Comparison of ENCODE assay signal across 8 cellular contexts in genomic region chr14:56120091-56120632, GRCh38. TPM values are rescaled to one million over a fixed set of nuclear protein-coding genes. Genes with fewer than 3 reads are reported as not detected.
DNase-seq lines count a peak whose midpoint lies in the region; ATAC-seq and TF ChIP-seq lines count a peak whose summit lies in the region.

No MANE protein-coding gene starts in this region.

- BruUV-seq in A673 (replicated peaks; lab: Mats Ljungman, UMichigan): no TSS peak

- H3K9me3 ChIP-seq in A673 (ENCODE audit: low read depth, low read length, poor library complexity, severe bottlenecking): no peaks in the 10 kb centered on the region
- no peaks in the 10 kb centered on the region for H3K9me3 ChIP-seq in WERI-Rb-1 (ENCODE audit: severe bottlenecking)
- no peaks in the 10 kb centered on the region for H3K9me3 ChIP-seq in right cardiac atrium (ENCODE audit: control insufficient read depth, low read length)
- H3K9me3 ChIP-seq in sigmoid colon: no peaks in the 10 kb centered on the region

- peak; percentile 48 for DNase-seq in A673 (ENCODE audit: low spot score)
- DNase-seq in GM03348 (ENCODE audit: low spot score): peak; percentile 33
- DNase-seq in WERI-Rb-1: peak; percentile 29
- peak in 1 of 3 donors; percentile 57 for DNase-seq in right cardiac atrium
- peak; percentile 59 for DNase-seq in sigmoid colon
- DNase-seq in activated gamma-delta T cell treated with Interleukin-2 at 50 U/mL for 16 hours: no peak

- intact Hi-C loops in A673 (cut with micrococcal nuclease; ENCODE audit: unreplicated experiment) (no loop called here), right cardiac atrium (cut with DNase I) (no loop called here), sigmoid colon (cut with DNase I) (loop anchor here (2.0 kb wide), 1 partner anchor 187 kb away; no protein-coding TSS in a partner anchor)

- H3K4me3 ChIP-seq in A673 (ENCODE audit: low read depth, low read length, poor library complexity, severe bottlenecking) (peak overlapping the region; percentile 86), WERI-Rb-1 (ENCODE audit: low read depth, low read length) (peak overlapping the region; percentile 70), right cardiac atrium (ENCODE audit: low read length) (peak overlapping the region; percentile 97), sigmoid colon (peak overlapping the region; percentile 71 to 97 (median 78))

- H3K27me3 ChIP-seq in A673 (replicated peaks; ENCODE audit: insufficient read depth, low read depth, low read length, poor library complexity) (peaks cover 27% of the 10 kb centered on the region), WERI-Rb-1 (ENCODE audit: insufficient read depth, low read depth, severe bottlenecking) (peaks cover 3% of the 10 kb centered on the region), right cardiac atrium (ENCODE audit: control insufficient read depth, insufficient read depth) (no peaks in the 10 kb centered on the region), sigmoid colon (no peaks in the 10 kb centered on the region)

- peaks cover 12% of the 10 kb centered on the region for H3K4me1 ChIP-seq in A673 (ENCODE audit: insufficient read depth, low read length, poor library complexity, severe bottlenecking)
- H3K4me1 ChIP-seq in right cardiac atrium (ENCODE audit: control insufficient read depth, insufficient read depth, low read length): peaks cover 2% of the 10 kb centered on the region
- peaks cover 0 to 57% (median 45%) of the 10 kb centered on the region in 4 donors for H3K4me1 ChIP-seq in sigmoid colon

- TF ChIP-seq EP300 in sigmoid colon (IDR thresholded peaks at IDR 0.05): no peak

- POLR2A ChIA-PET in A673 (lab: Charles Lee; ENCODE audit: low non-redundant PET): no interaction called here

- TF ChIP-seq CTCF in A673 (conservative IDR thresholded peaks at IDR 0.05; ENCODE audit: low read depth, low read length) (no peak), WERI-Rb-1 (IDR thresholded peaks at IDR 0.05; ENCODE audit: low read depth, low read length) (no peak), sigmoid colon (IDR thresholded peaks at IDR 0.05) (peak in 1 of 4 experiments; percentile 38)

- no peaks in the 10 kb centered on the region for H3K36me3 ChIP-seq in A673 (ENCODE audit: insufficient read depth, low read length, poor library complexity, severe bottlenecking)
- no peaks in the 10 kb centered on the region for H3K36me3 ChIP-seq in WERI-Rb-1
- H3K36me3 ChIP-seq in sigmoid colon: no peaks in the 10 kb centered on the region

- peak; percentile 8 to 20 for ATAC-seq in right cardiac atrium
- ATAC-seq in GM18517 (IDR thresholded peaks at IDR 0.05; ENCODE audit: unreplicated experiment): no peak
- no peak for ATAC-seq in esophagus mucosa

- H3K27ac ChIP-seq in A673 (ENCODE audit: low read depth, low read length, poor library complexity, severe bottlenecking): no peak overlapping the region
- H3K27ac ChIP-seq in WERI-Rb-1: no peak overlapping the region
- no peak overlapping the region for H3K27ac ChIP-seq in right cardiac atrium (ENCODE audit: low read length)
- H3K27ac ChIP-seq in sigmoid colon: peak overlapping the region; percentile 82 to 97 (median 92)

- no peak for TF ChIP-seq POLR2A in sigmoid colon (IDR thresholded peaks at IDR 0.05)

- WGBS in right cardiac atrium: 20% methylated on average over 13 of the region's 13 CpGs
- WGBS in sigmoid colon, 2 donors: 4 to 8% methylated on average over 13 of the region's 13 CpGs

- CTCF ChIA-PET in A673 (lab: Charles Lee): interaction anchor here (0.6 kb wide), 1 partner anchor 539 kb away, joined by 11 read pairs; no protein-coding TSS in a partner anchor

RNA-seq across cellular contexts. Expression of gene PELI2, which starts 2.0 kb away (rescaled TPM):
- total RNA-seq in A673 (2021): 5.5 and 8.1 TPM in 2 replicates
- 1 to 10 TPM; 4.5 to 6.8 (median 4.8) TPM for total RNA-seq in right cardiac atrium
- 1.4 TPM for polyA plus RNA-seq in right cardiac atrium
- 10 to 100 TPM; 26.3 to 34.3 (median 27.2) TPM for total RNA-seq in sigmoid colon
- polyA plus RNA-seq in sigmoid colon: 1 to 10 TPM; 4.5 to 5.4 (median 5.3) TPM
- total RNA-seq in esophagus mucosa: 1.8 TPM

Comparison
In these comparisons a context has a peak if more than half of its experiments do, and no peak if none do; other contexts are left out.
1. H3K27ac ChIP-seq: peak in sigmoid colon (4 of 4); none in A673 (single experiment), WERI-Rb-1 (single experiment) and right cardiac atrium (single experiment).
2. ATAC-seq: peak in right cardiac atrium (2 of 2); none in GM18517 (single experiment) and esophagus mucosa (single experiment).
3. Peak in every context shown above with its lines, with median percentiles within 50 percentile points of each other: H3K4me3 ChIP-seq.